1 cellular context compared by ENCODE assay signal in genomic region chr19:439167-439900, GRCh38.
TF ChIP-seq lines count a peak whose summit lies in the region.

No MANE protein-coding gene starts in this region.

TF ChIP-seq in GM23338, 12 proteins besides CTCF, POLR2A, EP300 and RAD21:
- TF ChIP-seq EZH2 (IDR thresholded peaks at IDR 0.05; ENCODE audit: low read depth, unreplicated experiment) (no peak), JUNB (IDR thresholded peaks at IDR 0.05; ENCODE audit: unreplicated experiment) (no peak), NANOG (IDR thresholded peaks at IDR 0.05; ENCODE audit: borderline replicate concordance) (no peak), ZNF331 (CRISPR knock-in tag; IDR thresholded peaks at IDR 0.05; ENCODE audit: low read depth) (no peak), STAT1 (IDR thresholded peaks at IDR 0.05; ENCODE audit: unreplicated experiment) (no peak), CREB1 (CRISPR knock-in tag; IDR thresholded peaks at IDR 0.05; ENCODE audit: low read depth) (no peak), POLR2AphosphoS5 (IDR thresholded peaks at IDR 0.05; ENCODE audit: low read depth) (no peak), ZNF114 (CRISPR knock-in tag; IDR thresholded peaks at IDR 0.05) (no peak), ETS1 (IDR thresholded peaks at IDR 0.05) (no peak), REST (IDR thresholded peaks at IDR 0.05; ENCODE audit: unreplicated experiment) (no peak), ZNF462 (CRISPR knock-in tag; IDR thresholded peaks at IDR 0.05) (no peak), EZH2phosphoT487 (IDR thresholded peaks at IDR 0.05; ENCODE audit: unreplicated experiment) (no peak)
TF ChIP-seq in GM23338: peak in this region for 0.
